Comparison of ENCODE assay signal across 21 cellular contexts in the genomic region with DNA sequence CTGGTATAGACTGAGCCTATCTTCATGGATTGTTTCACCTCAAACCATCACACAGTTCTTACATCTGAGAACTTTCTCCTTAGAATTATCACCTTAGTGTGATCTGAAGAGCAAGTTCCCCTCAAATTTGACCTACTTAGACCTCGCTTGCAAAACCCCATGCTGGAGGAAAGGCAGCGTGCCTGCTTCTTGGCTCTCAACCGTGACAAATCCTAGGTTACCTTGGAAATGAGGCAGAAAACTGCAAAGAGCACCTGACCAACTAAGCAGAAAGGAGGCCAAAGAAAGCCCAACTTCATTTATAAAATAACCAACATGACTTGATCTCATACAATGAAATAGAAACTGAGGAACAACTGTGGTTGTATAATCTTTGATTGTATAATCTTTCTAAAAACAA.
"Had no signal": no experiment of that assay in that cellular context is flagged by ENCODE, and none has a peak within 500 bp of the region (broad histone marks: within the 10 kb centered on the region; RNA-seq: fewer than 3 reads in every experiment).

No MANE protein-coding gene starts in this region.

- H3K27me3 ChIP-seq: heart left ventricle, pancreas, right atrium auricular region, sigmoid colon, testis, transverse colon had no signal

- H3K27me3 Mint-ChIP-seq: stimulated activated naive B cell treated with anti-CD40 and anti-IgM and Interleukin-4, amounts not matched to agents 10 μg/mL and 1 μg/mL and 100 μg/mL, for 72 hours; stimulated activated naive CD8-positive, alpha-beta T cell treated with anti-CD3 and anti-CD28 coated beads, Interleukin-15, amount 100 ng/mL, for 72 hours had no signal

- H3K4me3 ChIP-seq: coronary artery, heart left ventricle, pancreas, psoas muscle, right atrium auricular region, sigmoid colon, skin epidermis, testis, transverse colon had no signal

- H3K4me1 ChIP-seq: heart left ventricle, psoas muscle, right atrium auricular region, sigmoid colon, testis, transverse colon had no signal

- H3K4me1 Mint-ChIP-seq: endodermal cell; natural killer cell; stimulated activated naive B cell treated with anti-CD40 and anti-IgM and Interleukin-4, amounts not matched to agents 10 μg/mL and 1 μg/mL and 100 μg/mL, for 72 hours; stimulated activated naive CD8-positive, alpha-beta T cell treated with anti-CD3 and anti-CD28 coated beads, Interleukin-15, amount 100 ng/mL, for 72 hours had no signal

- H3K27ac ChIP-seq: coronary artery, heart left ventricle, pancreas, psoas muscle, right atrium auricular region, sigmoid colon, skin epidermis, testis, transverse colon had no signal

- ATAC-seq: heart left ventricle; left lobe of liver; natural killer cell; pancreas; psoas muscle; stimulated activated naive B cell treated with anti-CD40 and anti-IgM and Interleukin-4, amounts not matched to agents 10 μg/mL and 1 μg/mL and 100 μg/mL, for 72 hours; stimulated activated naive CD8-positive, alpha-beta T cell treated with anti-CD3 and anti-CD28 coated beads, Interleukin-15, amount 100 ng/mL, for 72 hours had no signal

- H3K36me3 Mint-ChIP-seq: natural killer cell had no signal

- H3K27ac Mint-ChIP-seq: endodermal cell; natural killer cell; stimulated activated naive B cell treated with anti-CD40 and anti-IgM and Interleukin-4, amounts not matched to agents 10 μg/mL and 1 μg/mL and 100 μg/mL, for 72 hours had no signal

- H3K36me3 ChIP-seq: pancreas, right atrium auricular region, sigmoid colon, transverse colon had no signal

- H3K9me3 ChIP-seq: pancreas, psoas muscle, right atrium auricular region, sigmoid colon, testis, transverse colon had no signal

- H3K4me3 Mint-ChIP-seq: endodermal cell; natural killer cell; stimulated activated naive B cell treated with anti-CD40 and anti-IgM and Interleukin-4, amounts not matched to agents 10 μg/mL and 1 μg/mL and 100 μg/mL, for 72 hours; stimulated activated naive CD8-positive, alpha-beta T cell treated with anti-CD3 and anti-CD28 coated beads, Interleukin-15, amount 100 ng/mL, for 72 hours had no signal

- DNase-seq: effector CD4-positive, alpha-beta T cell; endodermal cell; foreskin melanocyte; heart left ventricle; kidney glomerular epithelial cell; mammary epithelial cell; natural killer cell; occipital lobe; pancreas; psoas muscle; sigmoid colon; stimulated activated CD4-positive, alpha-beta T cell treated with anti-CD3 and anti-CD28 coated beads, Interleukin-2, amount 100 ng/mL, for 24 hours; stimulated activated CD4-positive, alpha-beta T cell treated with anti-CD3 and anti-CD28 coated beads, Interleukin-4, amount 100 ng/mL, for 4 hours; stimulated activated naive B cell treated with anti-CD40 and anti-IgM and Interleukin-4, amounts not matched to agents 10 μg/mL and 1 μg/mL and 100 μg/mL, for 72 hours; stimulated activated naive CD8-positive, alpha-beta T cell treated with anti-CD3 and anti-CD28 coated beads, Interleukin-15, amount 100 ng/mL, for 72 hours; testis; transverse colon had no signal
